Comparison of ENCODE assay signal across 8 cellular contexts in genomic region chr13:73722120-73722519, GRCh38.
DNase-seq lines count a peak whose midpoint lies in the region; ATAC-seq and TF ChIP-seq lines count a peak whose summit lies in the region.

No MANE protein-coding gene starts in this region.

- DNase-seq in NCI-H2171 treated with DMSO at 0.1 percent for 48 hours (lab: John Stamatoyannopoulos, UW) (peak; percentile 42), NCI-H2171 (lab: John Stamatoyannopoulos, UW) (no peak), cerebellar cortex (ENCODE audit: low spot score) (peak; percentile 14), retinal pigment epithelial cell (ENCODE audit: low read depth) (no peak), NCI-H2107 treated with DMSO at 0.1 percent for 48 hours (lab: John Stamatoyannopoulos, UW; ENCODE audit: unreplicated experiment) (no peak), NCI-H510A treated with DMSO at 0.1 percent for 48 hours (lab: John Stamatoyannopoulos, UW) (no peak)

- no peaks in the 10 kb centered on the region for H3K9me3 ChIP-seq in HUES48 (ENCODE audit: control insufficient read depth, insufficient read depth, low read length)

- peak; percentile 92 for ATAC-seq in GM21529 (IDR thresholded peaks at IDR 0.05; ENCODE audit: unreplicated experiment)

- peak overlapping the region; percentile 38; the same call in 1 of the 2 replicates for H3K4me3 ChIP-seq in HUES48 (ENCODE audit: low read depth, low read length)
- H3K4me3 ChIP-seq in retinal pigment epithelial cell (ENCODE audit: low read length), result no peak overlapping the region

- no peaks in the 10 kb centered on the region for H3K27me3 ChIP-seq in HUES48 (ENCODE audit: control insufficient read depth, insufficient read depth, low read length)

- peak; percentile 45 for TF ChIP-seq CTCF in retinal pigment epithelial cell (conservative IDR thresholded peaks at IDR 0.05; ENCODE audit: low read depth, low read length)

- H3K27ac ChIP-seq in HUES48 (ENCODE audit: low read depth, low read length), result peak overlapping the region; percentile 94

- H3K9ac ChIP-seq in HUES48 (ENCODE audit: low read depth, low read length), result no peak overlapping the region; the same call in 1 of the 2 replicates

- peaks cover 44% of the 10 kb centered on the region for H3K4me1 ChIP-seq in HUES48 (ENCODE audit: control insufficient read depth, insufficient read depth, low read length)

- no peaks in the 10 kb centered on the region for H3K36me3 ChIP-seq in HUES48 (ENCODE audit: control insufficient read depth, insufficient read depth, low read length)

Comparison
In these comparisons a context has a peak if more than half of its experiments do, and no peak if none do; other contexts are left out.
1. DNase-seq: peak in NCI-H2171 treated with DMSO at 0.1 percent for 48 hours (single experiment) and cerebellar cortex (single experiment); none in NCI-H2171 (single experiment), retinal pigment epithelial cell (single experiment), NCI-H2107 treated with DMSO at 0.1 percent for 48 hours (single experiment) and NCI-H510A treated with DMSO at 0.1 percent for 48 hours (single experiment).